Comparison of ENCODE assay signal across 11 cellular contexts in the genomic region with DNA sequence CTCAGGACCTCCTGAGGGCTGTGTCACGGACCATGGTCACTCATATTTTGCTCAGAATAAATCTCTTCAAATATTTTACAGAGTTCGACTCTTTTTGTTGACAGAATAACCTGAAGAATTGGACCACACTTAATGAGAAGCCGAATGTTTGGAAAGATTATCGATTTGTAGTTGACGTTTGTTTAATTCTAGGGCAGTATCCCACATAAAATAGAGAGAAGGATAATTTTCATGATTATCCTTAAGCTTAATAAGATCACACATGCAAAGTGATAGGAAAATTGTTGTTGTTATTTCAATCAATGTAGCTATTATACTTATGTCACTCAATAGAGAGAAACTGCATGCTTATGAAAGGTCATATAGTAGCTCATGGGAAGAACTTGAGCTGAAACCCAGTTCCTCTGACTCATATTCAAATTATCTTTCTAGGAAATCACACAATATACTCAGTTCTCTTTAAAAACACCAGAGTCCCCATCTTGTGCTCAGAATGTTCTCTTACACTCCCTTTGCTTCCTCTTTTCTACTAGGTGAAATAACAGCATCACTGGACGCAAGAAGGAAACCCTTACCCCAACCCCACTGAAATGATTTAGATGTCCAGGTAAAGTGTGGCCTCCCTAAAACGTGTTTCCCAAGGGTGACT.
A peak's percentile ranks its signal among the peaks of the same experiment; 100 is the strongest.
DNase-seq lines count a peak whose midpoint lies in the region; ATAC-seq and TF ChIP-seq lines count a peak whose summit lies in the region.
"Had no signal": no experiment of that assay in that cellular context is flagged by ENCODE, and none has a peak within 500 bp of the region (broad histone marks: within the 10 kb centered on the region; RNA-seq: fewer than 3 reads in every experiment).

No MANE protein-coding gene starts in this region.

- DNase-seq in CD1c-positive myeloid dendritic cell (ENCODE audit: extremely low spot score) (peak; percentile 79), SKM-1 (lab: John Stamatoyannopoulos, UW; ENCODE audit: unreplicated experiment) (peak; percentile 78), hepatocyte (ENCODE audit: low spot score) (no peak), NCI-H2171 (lab: John Stamatoyannopoulos, UW) (no peak), foreskin fibroblast (no peak), hypothalamus (lab: John Stamatoyannopoulos, UW) (no peak)
- DNase-seq: amniotic stem cell, NCI-H1105, T-cell had no signal

- no peak for TF ChIP-seq CTCF in hepatocyte (IDR thresholded peaks at IDR 0.05; ENCODE audit: poor library complexity)
- no peak for TF ChIP-seq CTCF in foreskin fibroblast (IDR thresholded peaks at IDR 0.05; ENCODE audit: low read depth, low read length)

- H3K9me3 ChIP-seq in hepatocyte (ENCODE audit: low read depth) = no peaks in the 10 kb centered on the region

- H4K20me1 ChIP-seq in hepatocyte (ENCODE audit: insufficient read depth, poor library complexity, severe bottlenecking) = no peaks in the 10 kb centered on the region

- WGBS in hepatocyte (ENCODE audit: low lambda C conversion rate, missing lambda C conversion rate) = 92% methylated on average over 7 of the region's 7 CpGs

- no peaks in the 10 kb centered on the region for H3K79me2 ChIP-seq in hepatocyte

- H3K4me3 ChIP-seq in hepatocyte (no peak overlapping the region), foreskin fibroblast (ENCODE audit: low read depth in 1 of 2, low read length in 2 of 2) (no peak overlapping the region)

- no peaks in the 10 kb centered on the region for H3K27me3 ChIP-seq in hepatocyte

- H3K4me1 ChIP-seq in hepatocyte (ENCODE audit: insufficient read depth) = no peaks in the 10 kb centered on the region

- H3K36me3 ChIP-seq in hepatocyte (replicated peaks; ENCODE audit: insufficient read depth, low read depth) = no peaks in the 10 kb centered on the region

- H3K4me2 ChIP-seq in hepatocyte = no peak overlapping the region

- H3K27ac ChIP-seq in hepatocyte = no peak overlapping the region

- ATAC-seq in GM19395 (IDR thresholded peaks at IDR 0.05; ENCODE audit: unreplicated experiment) (peak; percentile 73), HG03045 (IDR thresholded peaks at IDR 0.05; ENCODE audit: unreplicated experiment) (peak; percentile 73)
- ATAC-seq: T-cell had no signal

- H3K9me2 ChIP-seq in hepatocyte (replicated peaks; ENCODE audit: insufficient read depth) = no peaks in the 10 kb centered on the region

- H2AFZ ChIP-seq in hepatocyte = no peak overlapping the region

Comparison
In these comparisons a context has a peak if more than half of its experiments do, and no peak if none do; other contexts are left out.
1. DNase-seq: peak in CD1c-positive myeloid dendritic cell (single experiment) and SKM-1 (single experiment); none in hepatocyte (single experiment), NCI-H2171 (single experiment), foreskin fibroblast (0 of 2) and hypothalamus (0 of 51).